Comparison of ENCODE assay signal across 3 cellular contexts in genomic region chr20:7589164-7589563, GRCh38.
A peak's percentile ranks its signal among the peaks of the same experiment; 100 is the strongest.
TF ChIP-seq lines count a peak whose summit lies in the region.

No MANE protein-coding gene starts in this region.

TF ChIP-seq in A549, 52 proteins besides CTCF, POLR2A, EP300 and RAD21:
- TF ChIP-seq MAFK (IDR thresholded peaks at IDR 0.05; ENCODE audit: partially characterized antibody) = peak; percentile 94
- no peak for TF ChIP-seq NR3C1 (IDR thresholded peaks at IDR 0.05)

TF ChIP-seq in IMR-90, 13 proteins besides CTCF, POLR2A, EP300 and RAD21:
- TF ChIP-seq, protein P1, sequence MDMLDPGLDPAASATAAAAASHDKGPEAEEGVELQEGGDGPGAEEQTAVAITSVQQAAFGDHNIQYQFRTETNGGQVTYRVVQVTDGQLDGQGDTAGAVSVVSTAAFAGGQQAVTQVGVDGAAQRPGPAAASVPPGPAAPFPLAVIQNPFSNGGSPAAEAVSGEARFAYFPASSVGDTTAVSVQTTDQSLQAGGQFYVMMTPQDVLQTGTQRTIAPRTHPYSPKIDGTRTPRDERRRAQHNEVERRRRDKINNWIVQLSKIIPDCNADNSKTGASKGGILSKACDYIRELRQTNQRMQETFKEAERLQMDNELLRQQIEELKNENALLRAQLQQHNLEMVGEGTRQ (IDR thresholded peaks at IDR 0.05; ENCODE audit: low read depth, low read length) = no peak
- TF ChIP-seq MAZ (IDR thresholded peaks at IDR 0.05; ENCODE audit: borderline replicate concordance, low read depth, low read length) (no peak), RCOR1 (IDR thresholded peaks at IDR 0.05; ENCODE audit: insufficient replicate concordance, low read length) (no peak), MAFK (IDR thresholded peaks at IDR 0.05; ENCODE audit: low read depth, low read length) (peak; percentile 94)

TF ChIP-seq in H1, 55 proteins besides CTCF, POLR2A, EP300 and RAD21 (continued from another document):
- TF ChIP-seq EZH2 (IDR thresholded peaks at IDR 0.05; ENCODE audit: low read depth, low read length, severe bottlenecking) (no peak), TCF12 (IDR thresholded peaks at IDR 0.05; ENCODE audit: low read depth, low read length) (no peak), KDM4A (IDR thresholded peaks at IDR 0.05; ENCODE audit: low read depth, low read length, severe bottlenecking) (no peak), KDM1A (IDR thresholded peaks at IDR 0.05; ENCODE audit: borderline replicate concordance, low read length) (no peak), EGR1 (IDR thresholded peaks at IDR 0.05; ENCODE audit: borderline replicate concordance, low read depth, low read length) (no peak)
